ENCODE assay signal across 1 cellular context in genomic region chr16:70065376-70065745, GRCh38.
A peak's percentile ranks its signal among the peaks of the same experiment; 100 is the strongest.
TF ChIP-seq lines count a peak whose summit lies in the region.

No MANE protein-coding gene starts in this region.

TF ChIP-seq in H1, 55 proteins besides CTCF, POLR2A, EP300 and RAD21 (continued from another document):
- 0 out of 2 replicates have a peak, but pooled peaks have one; percentile 51 for TF ChIP-seq PHF8 (conservative IDR thresholded peaks at IDR 0.05; ENCODE audit: low read depth, low read length)
TF ChIP-seq in H1: peak in this region for 2; not testable (repeated sequence) for 53.
